1 cellular context compared by ENCODE assay signal in the genomic region with DNA sequence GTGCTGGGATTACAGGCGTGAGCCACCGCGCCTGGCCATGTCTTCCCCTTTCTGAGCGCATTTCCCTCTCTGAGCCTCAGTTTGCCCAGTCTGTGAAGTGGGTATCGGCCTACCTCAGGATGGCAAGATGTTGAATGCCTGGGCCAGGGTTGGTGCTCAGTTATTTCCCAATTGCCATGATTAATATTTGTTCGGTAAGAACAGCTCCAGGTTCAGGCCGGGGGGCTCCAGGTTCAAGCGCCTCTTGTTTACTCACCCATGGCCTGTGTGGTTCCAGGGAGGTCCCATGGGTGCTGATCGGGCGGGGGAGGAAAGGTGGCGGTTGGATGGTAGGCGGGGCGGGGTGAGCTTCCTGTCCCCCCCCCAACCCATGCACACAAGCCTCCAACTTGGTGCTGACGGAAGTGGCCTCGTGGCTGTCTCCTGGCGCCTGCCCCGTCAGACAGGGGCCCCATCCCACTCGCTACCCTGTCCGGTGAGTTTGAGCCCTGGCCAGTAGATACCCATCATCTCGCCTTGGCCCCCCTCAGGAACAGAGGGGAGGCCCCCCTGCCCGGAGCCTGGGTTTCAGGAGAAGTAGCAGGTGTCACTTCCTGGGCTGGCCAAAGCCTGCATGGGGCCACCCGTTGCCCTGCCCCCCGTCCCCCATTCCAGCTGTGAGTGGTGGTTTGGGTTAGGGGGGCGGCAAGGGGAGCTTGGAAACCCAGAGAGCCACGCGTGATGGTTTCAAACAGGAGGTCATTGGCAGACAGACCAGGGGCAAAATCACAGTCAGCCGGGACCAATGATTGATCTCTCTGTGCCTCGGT.
TF ChIP-seq lines count a peak whose summit lies in the region.

A gene with protein sequence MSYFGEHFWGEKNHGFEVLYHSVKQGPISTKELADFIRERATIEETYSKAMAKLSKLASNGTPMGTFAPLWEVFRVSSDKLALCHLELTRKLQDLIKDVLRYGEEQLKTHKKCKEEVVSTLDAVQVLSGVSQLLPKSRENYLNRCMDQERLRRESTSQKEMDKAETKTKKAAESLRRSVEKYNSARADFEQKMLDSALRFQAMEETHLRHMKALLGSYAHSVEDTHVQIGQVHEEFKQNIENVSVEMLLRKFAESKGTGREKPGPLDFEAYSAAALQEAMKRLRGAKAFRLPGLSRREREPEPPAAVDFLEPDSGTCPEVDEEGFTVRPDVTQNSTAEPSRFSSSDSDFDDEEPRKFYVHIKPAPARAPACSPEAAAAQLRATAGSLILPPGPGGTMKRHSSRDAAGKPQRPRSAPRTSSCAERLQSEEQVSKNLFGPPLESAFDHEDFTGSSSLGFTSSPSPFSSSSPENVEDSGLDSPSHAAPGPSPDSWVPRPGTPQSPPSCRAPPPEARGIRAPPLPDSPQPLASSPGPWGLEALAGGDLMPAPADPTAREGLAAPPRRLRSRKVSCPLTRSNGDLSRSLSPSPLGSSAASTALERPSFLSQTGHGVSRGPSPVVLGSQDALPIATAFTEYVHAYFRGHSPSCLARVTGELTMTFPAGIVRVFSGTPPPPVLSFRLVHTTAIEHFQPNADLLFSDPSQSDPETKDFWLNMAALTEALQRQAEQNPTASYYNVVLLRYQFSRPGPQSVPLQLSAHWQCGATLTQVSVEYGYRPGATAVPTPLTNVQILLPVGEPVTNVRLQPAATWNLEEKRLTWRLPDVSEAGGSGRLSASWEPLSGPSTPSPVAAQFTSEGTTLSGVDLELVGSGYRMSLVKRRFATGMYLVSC (plus strand): TSS at position 375 of the 809 bp plus-strand sequence. CDS start 3,688 bp downstream, outside the sequence.

TF ChIP-seq in HepG2, 621 proteins besides CTCF, POLR2A, EP300 and RAD21 (continued from another document and continues in another):
- TF ChIP-seq KLF12 (CRISPR knock-in tag; IDR thresholded peaks at IDR 0.05; ENCODE audit: borderline replicate concordance) (no peak), ZNF772 (CRISPR knock-in tag; IDR thresholded peaks at IDR 0.05) (no peak), SP5 (CRISPR knock-in tag; IDR thresholded peaks at IDR 0.05; ENCODE audit: borderline replicate concordance, low read depth) (0 out of 2 replicates have a peak, but pooled peaks have one; percentile 45), HDAC2 (CRISPR knock-in tag; IDR thresholded peaks at IDR 0.05) (peak; percentile 13; the same call in 1 of the 2 replicates), SMAD9 (CRISPR knock-in tag; IDR thresholded peaks at IDR 0.05) (no peak), ZNF709 (CRISPR knock-in tag; IDR thresholded peaks at IDR 0.05) (no peak), PHF8 (CRISPR knock-in tag; IDR thresholded peaks at IDR 0.05) (0 out of 2 replicates have a peak, but pooled peaks have one; percentile 24), FOSL1 (CRISPR knock-in tag; IDR thresholded peaks at IDR 0.05; ENCODE audit: borderline replicate concordance) (no peak), ZSCAN30 (CRISPR knock-in tag; IDR thresholded peaks at IDR 0.05) (no peak), FLYWCH1 (CRISPR knock-in tag; IDR thresholded peaks at IDR 0.05) (no peak), KMT2A (CRISPR knock-in tag; IDR thresholded peaks at IDR 0.05) (no peak), SCMH1 (CRISPR knock-in tag; IDR thresholded peaks at IDR 0.05; ENCODE audit: borderline replicate concordance) (no peak), ZNF484 (CRISPR knock-in tag; IDR thresholded peaks at IDR 0.05; ENCODE audit: borderline replicate concordance, low read depth) (no peak), ZNF260 (CRISPR knock-in tag; IDR thresholded peaks at IDR 0.05; ENCODE audit: borderline replicate concordance, low read depth) (no peak), ZFP41 (CRISPR knock-in tag; IDR thresholded peaks at IDR 0.05; ENCODE audit: borderline replicate concordance) (no peak), ZNF614 (CRISPR knock-in tag; IDR thresholded peaks at IDR 0.05; ENCODE audit: borderline replicate concordance) (0 out of 2 replicates have a peak, but pooled peaks have one; percentile 22), THYN1 (CRISPR knock-in tag; IDR thresholded peaks at IDR 0.05; ENCODE audit: borderline replicate concordance, low read depth) (no peak), MAZ (IDR thresholded peaks at IDR 0.05; ENCODE audit: borderline replicate concordance, low read depth, low read length) (no peak), MAZ (CRISPR knock-in tag; IDR thresholded peaks at IDR 0.05; ENCODE audit: low read depth) (no peak), ZNF749 (CRISPR knock-in tag; IDR thresholded peaks at IDR 0.05; ENCODE audit: borderline replicate concordance) (no peak), JUNB (CRISPR knock-in tag; IDR thresholded peaks at IDR 0.05; ENCODE audit: borderline replicate concordance) (no peak), CREB1 (IDR thresholded peaks at IDR 0.05) (no peak), CREB1 (CRISPR knock-in tag; IDR thresholded peaks at IDR 0.05) (no peak), ZNF558 (CRISPR knock-in tag; IDR thresholded peaks at IDR 0.05; ENCODE audit: borderline replicate concordance) (no peak), ISX (CRISPR knock-in tag; conservative IDR thresholded peaks at IDR 0.05) (no peak), ZFP36 (IDR thresholded peaks at IDR 0.05; ENCODE audit: borderline replicate concordance, low read depth, low read length, partially characterized antibody) (no peak), POLR2AphosphoS5 (IDR thresholded peaks at IDR 0.05; ENCODE audit: low read depth, low read length) (no peak), RNF2 (conservative IDR thresholded peaks at IDR 0.05; ENCODE audit: low read depth) (no peak), ZNF230 (CRISPR knock-in tag; IDR thresholded peaks at IDR 0.05) (no peak), NCOA1 (CRISPR knock-in tag; IDR thresholded peaks at IDR 0.05) (no peak), ZNF781 (CRISPR knock-in tag; IDR thresholded peaks at IDR 0.05; ENCODE audit: borderline replicate concordance, not compliant biosample characterization) (no peak), ZBTB7B (CRISPR knock-in tag; IDR thresholded peaks at IDR 0.05) (no peak), RBFOX2 (IDR thresholded peaks at IDR 0.05; ENCODE audit: low read depth, low read length) (peak; percentile 34; the same call in 1 of the 2 replicates), STAG1 (CRISPR knock-in tag; IDR thresholded peaks at IDR 0.05) (no peak), NR1H2 (CRISPR knock-in tag; IDR thresholded peaks at IDR 0.05; ENCODE audit: borderline replicate concordance, low read depth) (no peak), RFXANK (CRISPR knock-in tag; IDR thresholded peaks at IDR 0.05) (no peak), ZNF713 (CRISPR knock-in tag; IDR thresholded peaks at IDR 0.05) (no peak), ARNT2 (CRISPR knock-in tag; IDR thresholded peaks at IDR 0.05; ENCODE audit: low read depth) (no peak)
- TF ChIP-seq, protein P1, sequence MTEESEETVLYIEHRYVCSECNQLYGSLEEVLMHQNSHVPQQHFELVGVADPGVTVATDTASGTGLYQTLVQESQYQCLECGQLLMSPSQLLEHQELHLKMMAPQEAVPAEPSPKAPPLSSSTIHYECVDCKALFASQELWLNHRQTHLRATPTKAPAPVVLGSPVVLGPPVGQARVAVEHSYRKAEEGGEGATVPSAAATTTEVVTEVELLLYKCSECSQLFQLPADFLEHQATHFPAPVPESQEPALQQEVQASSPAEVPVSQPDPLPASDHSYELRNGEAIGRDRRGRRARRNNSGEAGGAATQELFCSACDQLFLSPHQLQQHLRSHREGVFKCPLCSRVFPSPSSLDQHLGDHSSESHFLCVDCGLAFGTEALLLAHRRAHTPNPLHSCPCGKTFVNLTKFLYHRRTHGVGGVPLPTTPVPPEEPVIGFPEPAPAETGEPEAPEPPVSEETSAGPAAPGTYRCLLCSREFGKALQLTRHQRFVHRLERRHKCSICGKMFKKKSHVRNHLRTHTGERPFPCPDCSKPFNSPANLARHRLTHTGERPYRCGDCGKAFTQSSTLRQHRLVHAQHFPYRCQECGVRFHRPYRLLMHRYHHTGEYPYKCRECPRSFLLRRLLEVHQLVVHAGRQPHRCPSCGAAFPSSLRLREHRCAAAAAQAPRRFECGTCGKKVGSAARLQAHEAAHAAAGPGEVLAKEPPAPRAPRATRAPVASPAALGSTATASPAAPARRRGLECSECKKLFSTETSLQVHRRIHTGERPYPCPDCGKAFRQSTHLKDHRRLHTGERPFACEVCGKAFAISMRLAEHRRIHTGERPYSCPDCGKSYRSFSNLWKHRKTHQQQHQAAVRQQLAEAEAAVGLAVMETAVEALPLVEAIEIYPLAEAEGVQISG (CRISPR knock-in tag; IDR thresholded peaks at IDR 0.05): no peak
- TF ChIP-seq, protein P2, sequence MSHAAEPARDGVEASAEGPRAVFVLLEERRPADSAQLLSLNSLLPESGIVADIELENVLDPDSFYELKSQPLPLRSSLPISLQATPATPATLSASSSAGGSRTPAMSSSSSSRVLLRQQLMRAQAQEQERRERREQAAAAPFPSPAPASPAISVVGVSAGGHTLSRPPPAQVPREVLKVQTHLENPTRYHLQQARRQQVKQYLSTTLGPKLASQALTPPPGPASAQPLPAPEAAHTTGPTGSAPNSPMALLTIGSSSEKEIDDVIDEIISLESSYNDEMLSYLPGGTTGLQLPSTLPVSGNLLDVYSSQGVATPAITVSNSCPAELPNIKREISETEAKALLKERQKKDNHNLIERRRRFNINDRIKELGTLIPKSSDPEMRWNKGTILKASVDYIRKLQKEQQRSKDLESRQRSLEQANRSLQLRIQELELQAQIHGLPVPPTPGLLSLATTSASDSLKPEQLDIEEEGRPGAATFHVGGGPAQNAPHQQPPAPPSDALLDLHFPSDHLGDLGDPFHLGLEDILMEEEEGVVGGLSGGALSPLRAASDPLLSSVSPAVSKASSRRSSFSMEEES (CRISPR knock-in tag; IDR thresholded peaks at IDR 0.05): no peak
- TF ChIP-seq, protein P3, sequence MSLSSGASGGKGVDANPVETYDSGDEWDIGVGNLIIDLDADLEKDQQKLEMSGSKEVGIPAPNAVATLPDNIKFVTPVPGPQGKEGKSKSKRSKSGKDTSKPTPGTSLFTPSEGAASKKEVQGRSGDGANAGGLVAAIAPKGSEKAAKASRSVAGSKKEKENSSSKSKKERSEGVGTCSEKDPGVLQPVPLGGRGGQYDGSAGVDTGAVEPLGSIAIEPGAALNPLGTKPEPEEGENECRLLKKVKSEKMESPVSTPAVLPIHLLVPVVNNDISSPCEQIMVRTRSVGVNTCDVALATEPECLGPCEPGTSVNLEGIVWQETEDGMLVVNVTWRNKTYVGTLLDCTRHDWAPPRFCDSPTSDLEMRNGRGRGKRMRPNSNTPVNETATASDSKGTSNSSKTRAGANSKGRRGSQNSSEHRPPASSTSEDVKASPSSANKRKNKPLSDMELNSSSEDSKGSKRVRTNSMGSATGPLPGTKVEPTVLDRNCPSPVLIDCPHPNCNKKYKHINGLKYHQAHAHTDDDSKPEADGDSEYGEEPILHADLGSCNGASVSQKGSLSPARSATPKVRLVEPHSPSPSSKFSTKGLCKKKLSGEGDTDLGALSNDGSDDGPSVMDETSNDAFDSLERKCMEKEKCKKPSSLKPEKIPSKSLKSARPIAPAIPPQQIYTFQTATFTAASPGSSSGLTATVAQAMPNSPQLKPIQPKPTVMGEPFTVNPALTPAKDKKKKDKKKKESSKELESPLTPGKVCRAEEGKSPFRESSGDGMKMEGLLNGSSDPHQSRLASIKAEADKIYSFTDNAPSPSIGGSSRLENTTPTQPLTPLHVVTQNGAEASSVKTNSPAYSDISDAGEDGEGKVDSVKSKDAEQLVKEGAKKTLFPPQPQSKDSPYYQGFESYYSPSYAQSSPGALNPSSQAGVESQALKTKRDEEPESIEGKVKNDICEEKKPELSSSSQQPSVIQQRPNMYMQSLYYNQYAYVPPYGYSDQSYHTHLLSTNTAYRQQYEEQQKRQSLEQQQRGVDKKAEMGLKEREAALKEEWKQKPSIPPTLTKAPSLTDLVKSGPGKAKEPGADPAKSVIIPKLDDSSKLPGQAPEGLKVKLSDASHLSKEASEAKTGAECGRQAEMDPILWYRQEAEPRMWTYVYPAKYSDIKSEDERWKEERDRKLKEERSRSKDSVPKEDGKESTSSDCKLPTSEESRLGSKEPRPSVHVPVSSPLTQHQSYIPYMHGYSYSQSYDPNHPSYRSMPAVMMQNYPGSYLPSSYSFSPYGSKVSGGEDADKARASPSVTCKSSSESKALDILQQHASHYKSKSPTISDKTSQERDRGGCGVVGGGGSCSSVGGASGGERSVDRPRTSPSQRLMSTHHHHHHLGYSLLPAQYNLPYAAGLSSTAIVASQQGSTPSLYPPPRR (CRISPR knock-in tag; IDR thresholded peaks at IDR 0.05; ENCODE audit: borderline replicate concordance): no peak
- TF ChIP-seq, protein P4, sequence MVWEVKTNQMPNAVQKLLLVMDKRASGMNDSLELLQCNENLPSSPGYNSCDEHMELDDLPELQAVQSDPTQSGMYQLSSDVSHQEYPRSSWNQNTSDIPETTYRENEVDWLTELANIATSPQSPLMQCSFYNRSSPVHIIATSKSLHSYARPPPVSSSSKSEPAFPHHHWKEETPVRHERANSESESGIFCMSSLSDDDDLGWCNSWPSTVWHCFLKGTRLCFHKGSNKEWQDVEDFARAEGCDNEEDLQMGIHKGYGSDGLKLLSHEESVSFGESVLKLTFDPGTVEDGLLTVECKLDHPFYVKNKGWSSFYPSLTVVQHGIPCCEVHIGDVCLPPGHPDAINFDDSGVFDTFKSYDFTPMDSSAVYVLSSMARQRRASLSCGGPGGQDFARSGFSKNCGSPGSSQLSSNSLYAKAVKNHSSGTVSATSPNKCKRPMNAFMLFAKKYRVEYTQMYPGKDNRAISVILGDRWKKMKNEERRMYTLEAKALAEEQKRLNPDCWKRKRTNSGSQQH (CRISPR knock-in tag; IDR thresholded peaks at IDR 0.05; ENCODE audit: low read depth): no peak
- TF ChIP-seq, protein P5, sequence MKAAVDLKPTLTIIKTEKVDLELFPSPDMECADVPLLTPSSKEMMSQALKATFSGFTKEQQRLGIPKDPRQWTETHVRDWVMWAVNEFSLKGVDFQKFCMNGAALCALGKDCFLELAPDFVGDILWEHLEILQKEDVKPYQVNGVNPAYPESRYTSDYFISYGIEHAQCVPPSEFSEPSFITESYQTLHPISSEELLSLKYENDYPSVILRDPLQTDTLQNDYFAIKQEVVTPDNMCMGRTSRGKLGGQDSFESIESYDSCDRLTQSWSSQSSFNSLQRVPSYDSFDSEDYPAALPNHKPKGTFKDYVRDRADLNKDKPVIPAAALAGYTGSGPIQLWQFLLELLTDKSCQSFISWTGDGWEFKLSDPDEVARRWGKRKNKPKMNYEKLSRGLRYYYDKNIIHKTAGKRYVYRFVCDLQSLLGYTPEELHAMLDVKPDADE (CRISPR knock-in tag; IDR thresholded peaks at IDR 0.05): no peak
- TF ChIP-seq, protein P6, sequence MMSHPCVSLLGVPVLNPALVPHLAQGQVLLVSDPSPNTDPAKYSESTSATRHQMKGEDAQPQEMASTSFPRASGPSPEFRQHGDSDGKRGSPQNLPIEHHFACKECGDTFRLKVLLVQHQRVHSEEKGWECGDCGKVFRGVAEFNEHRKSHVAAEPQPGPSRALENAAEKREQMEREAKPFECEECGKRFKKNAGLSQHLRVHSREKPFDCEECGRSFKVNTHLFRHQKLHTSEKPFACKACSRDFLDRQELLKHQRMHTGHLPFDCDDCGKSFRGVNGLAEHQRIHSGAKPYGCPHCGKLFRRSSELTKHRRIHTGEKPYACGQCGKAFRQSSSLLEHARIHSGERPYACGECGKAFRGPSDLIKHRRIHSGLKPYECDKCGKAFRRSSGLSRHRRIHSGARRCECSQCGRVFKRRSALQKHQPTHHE (CRISPR knock-in tag; IDR thresholded peaks at IDR 0.05; ENCODE audit: borderline replicate concordance): no peak
- TF ChIP-seq, protein P7, sequence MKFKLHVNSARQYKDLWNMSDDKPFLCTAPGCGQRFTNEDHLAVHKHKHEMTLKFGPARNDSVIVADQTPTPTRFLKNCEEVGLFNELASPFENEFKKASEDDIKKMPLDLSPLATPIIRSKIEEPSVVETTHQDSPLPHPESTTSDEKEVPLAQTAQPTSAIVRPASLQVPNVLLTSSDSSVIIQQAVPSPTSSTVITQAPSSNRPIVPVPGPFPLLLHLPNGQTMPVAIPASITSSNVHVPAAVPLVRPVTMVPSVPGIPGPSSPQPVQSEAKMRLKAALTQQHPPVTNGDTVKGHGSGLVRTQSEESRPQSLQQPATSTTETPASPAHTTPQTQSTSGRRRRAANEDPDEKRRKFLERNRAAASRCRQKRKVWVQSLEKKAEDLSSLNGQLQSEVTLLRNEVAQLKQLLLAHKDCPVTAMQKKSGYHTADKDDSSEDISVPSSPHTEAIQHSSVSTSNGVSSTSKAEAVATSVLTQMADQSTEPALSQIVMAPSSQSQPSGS (CRISPR knock-in tag; IDR thresholded peaks at IDR 0.05): no peak
